8 cellular contexts compared by ENCODE assay signal in the genomic region with DNA sequence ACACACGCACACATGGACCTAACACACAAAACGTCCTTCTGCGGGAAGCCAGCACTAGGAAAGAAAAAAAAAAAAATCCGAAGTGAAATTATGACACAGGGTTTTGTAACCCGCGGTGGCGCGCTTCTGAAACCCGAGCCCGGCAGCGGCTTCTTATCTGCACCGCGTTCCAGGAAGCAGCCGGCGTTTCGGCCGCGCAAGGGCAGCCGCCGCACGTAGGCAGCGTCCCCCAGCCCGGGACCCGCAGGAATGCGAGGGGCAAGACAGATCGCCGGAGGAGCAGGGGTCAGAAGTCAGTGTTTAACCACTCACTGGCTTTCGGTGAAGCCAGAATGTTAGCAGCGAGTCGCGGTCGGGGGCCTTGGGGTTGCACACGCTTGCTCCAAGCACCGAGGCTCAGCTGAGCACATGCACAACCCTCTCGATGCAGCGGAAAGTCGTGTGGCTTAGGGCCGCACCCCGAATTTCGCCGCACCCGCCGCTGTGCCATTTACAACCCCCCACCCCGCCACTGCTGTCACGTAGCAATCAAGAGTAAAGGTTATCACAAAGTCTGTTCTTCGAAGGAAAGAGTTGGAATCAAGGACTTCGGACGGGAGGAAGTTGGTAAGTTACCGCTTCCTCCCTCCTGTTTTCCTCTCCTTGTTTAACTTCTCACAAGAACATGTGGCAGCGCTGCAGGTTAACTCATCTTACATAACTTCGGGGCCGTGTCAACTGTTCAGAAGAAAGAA.
DNase-seq lines count a peak whose midpoint lies in the region; ATAC-seq and TF ChIP-seq lines count a peak whose summit lies in the region.

No MANE protein-coding gene starts in this region.

- peak; percentile 64 for ATAC-seq in GM21526 (IDR thresholded peaks at IDR 0.05; ENCODE audit: low FRiP score, unreplicated experiment)

- H3K27ac ChIP-seq in rectal smooth muscle tissue (ENCODE audit: low read depth, low read length): peak overlapping the region; percentile 96
- H3K27ac ChIP-seq in uterus: peak overlapping the region; percentile 100

- no peak for TF ChIP-seq CTCF in uterus (IDR thresholded peaks at IDR 0.05)

- H3K4me3 ChIP-seq in rectal smooth muscle tissue (ENCODE audit: low read length): peak overlapping the region; percentile 75
- H3K4me3 ChIP-seq in uterus: peak overlapping the region; percentile 36 to 43

- H3K9me3 ChIP-seq in uterus: no peaks in the 10 kb centered on the region

- intact Hi-C loops in uterus (cut with DNase I; ENCODE audit: low total_unique reads): loop anchor here (5.0 kb wide), 2 partner anchors 152 to 228 kb away; partner anchors contain the start of gene NFIL3

- H3K36me3 ChIP-seq in rectal smooth muscle tissue (ENCODE audit: control insufficient read depth, insufficient read depth, low read length) (no peaks in the 10 kb centered on the region), uterus (no peaks in the 10 kb centered on the region)

- peak; percentile 23 to 57 for TF ChIP-seq POLR2A in uterus (IDR thresholded peaks at IDR 0.05)

- peak overlapping the region; percentile 50 for H3K9ac ChIP-seq in rectal smooth muscle tissue (ENCODE audit: low read length)

- H3K27me3 ChIP-seq in rectal smooth muscle tissue (ENCODE audit: control insufficient read depth, insufficient read depth, low read length) (no peaks in the 10 kb centered on the region), uterus (no peaks in the 10 kb centered on the region)

- in situ Hi-C loops in KBM-7 (cut with MboI; ENCODE audit: low pct_unique_long_range_greater_than_20kb, low sequenced_read_pairs): no loop called here

- peaks cover 33% of the 10 kb centered on the region for H3K4me1 ChIP-seq in rectal smooth muscle tissue (ENCODE audit: control insufficient read depth, insufficient read depth, low read length)
- peaks cover 11 to 16% of the 10 kb centered on the region in 2 donors for H3K4me1 ChIP-seq in uterus

- DNase-seq in DMS 273 treated with DMSO at 0.1 percent for 48 hours (lab: John Stamatoyannopoulos, UW): peak; percentile 42
- peak; percentile 95 for DNase-seq in KBM-7
- DNase-seq in T-helper 2 cell: peak in 4 of 5 experiments; percentile 22 to 98 (median 68)
- DNase-seq in anterior cingulate cortex (lab: John Stamatoyannopoulos, UW): peak in 39 of 58 donors; percentile 13 to 74 (median 44)
- peak; percentile 79 for DNase-seq in hepatic stellate cell (ENCODE audit: low spot score)
- DNase-seq in uterus: peak; percentile 83 to 87

Comparison
In these comparisons a context has a peak if more than half of its experiments do, and no peak if none do; other contexts are left out.
1. Peak in every context shown above with its lines: DNase-seq, ATAC-seq, H3K4me3 ChIP-seq and H3K27ac ChIP-seq.
2. DNase-seq: peak in every context shown above with its lines; median percentile 95 in KBM-7; 85 in uterus; 79 in hepatic stellate cell; 68 in T-helper 2 cell; 44 in anterior cingulate cortex; 42 in DMS 273 treated with DMSO at 0.1 percent for 48 hours.